ENCODE assay signal across 1 cellular context in genomic region chr17:6408271-6408670, GRCh38.
TF ChIP-seq lines count a peak whose summit lies in the region.

No MANE protein-coding gene starts in this region.

TF ChIP-seq in GM23338, 12 proteins besides CTCF, POLR2A, EP300 and RAD21 (continued from another document):
- no peak for TF ChIP-seq STAT1 (IDR thresholded peaks at IDR 0.05; ENCODE audit: unreplicated experiment)
- TF ChIP-seq JUNB (IDR thresholded peaks at IDR 0.05; ENCODE audit: unreplicated experiment), result no peak
- no peak for TF ChIP-seq POLR2AphosphoS5 (IDR thresholded peaks at IDR 0.05; ENCODE audit: low read depth)
- no peak for TF ChIP-seq CREB1 (CRISPR knock-in tag; IDR thresholded peaks at IDR 0.05; ENCODE audit: low read depth)
- TF ChIP-seq EZH2 (IDR thresholded peaks at IDR 0.05; ENCODE audit: low read depth, unreplicated experiment), result no peak
- no peak for TF ChIP-seq ZNF462 (CRISPR knock-in tag; IDR thresholded peaks at IDR 0.05)
- no peak for TF ChIP-seq ETS1 (IDR thresholded peaks at IDR 0.05)
- TF ChIP-seq ZNF331 (CRISPR knock-in tag; IDR thresholded peaks at IDR 0.05; ENCODE audit: low read depth), result no peak
- TF ChIP-seq EZH2phosphoT487 (IDR thresholded peaks at IDR 0.05; ENCODE audit: unreplicated experiment), result no peak
- TF ChIP-seq NANOG (IDR thresholded peaks at IDR 0.05; ENCODE audit: borderline replicate concordance), result no peak
